In the genomic region with DNA sequence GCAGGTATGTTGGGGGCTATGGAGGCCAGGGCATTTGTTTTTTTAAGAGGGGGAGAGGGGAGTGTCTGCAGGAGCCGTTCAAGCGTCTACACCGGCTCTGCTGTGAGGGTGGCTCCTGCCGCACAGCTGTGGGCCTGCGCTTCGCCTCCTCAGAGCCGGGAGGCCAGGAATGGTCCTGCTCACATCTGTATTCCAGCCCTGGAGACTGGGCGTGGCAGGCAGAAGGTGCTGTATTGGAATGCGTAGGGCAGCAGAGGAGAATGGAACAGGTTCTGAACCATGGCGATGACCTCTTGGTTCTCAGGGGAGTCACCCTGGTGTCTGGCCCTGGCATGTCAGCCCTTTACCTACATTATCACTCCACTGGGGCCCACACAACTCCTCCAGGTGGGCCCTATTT, we compare ENCODE assay signal across 14 cellular contexts. TPM values are rescaled to one million over a fixed set of nuclear protein-coding genes. Genes with fewer than 3 reads are reported as not detected.
"Had no signal": no experiment of that assay in that cellular context is flagged by ENCODE, and none has a peak within 500 bp of the region (broad histone marks: within the 10 kb centered on the region; RNA-seq: fewer than 3 reads in every experiment).

No MANE protein-coding gene starts in this region.

- ATAC-seq: T-cell had no signal

- H3K9me3 ChIP-seq: adrenal gland, ascending aorta, esophagus muscularis mucosa, upper lobe of left lung had no signal

- H3K4me3 ChIP-seq: adrenal gland, ascending aorta, coronary artery, esophagus muscularis mucosa, upper lobe of left lung had no signal

- H3K27ac ChIP-seq: adrenal gland, ascending aorta, coronary artery, esophagus muscularis mucosa, upper lobe of left lung had no signal

- H3K36me3 ChIP-seq: adrenal gland, ascending aorta, esophagus muscularis mucosa, upper lobe of left lung had no signal

- H3K27me3 ChIP-seq: adrenal gland, ascending aorta, upper lobe of left lung had no signal

- DNase-seq: activated CD4-positive, alpha-beta T cell treated with anti-CD3 and anti-CD28 coated beads for 1 hour; activated naive CD4-positive, alpha-beta T cell; activated T-cell treated with anti-CD3 and anti-CD28 coated beads, Interleukin-2, amount 50 U/mL, for 1 hour; naive B cell; retina; stimulated activated CD4-positive, alpha-beta T cell treated with anti-CD3 and anti-CD28 coated beads, Interleukin-4, amount 100 ng/mL, for 24 hours; stimulated activated naive CD4-positive, alpha-beta T cell treated with Interleukin-2 at 50 U/mL for 16 hours; T-cell; upper lobe of left lung had no signal

RNA-seq across cellular contexts. Expression of a gene that starts 26.8 kb away (rescaled TPM):
- total RNA-seq: progenitor cell of endocrine pancreas had no signal
